8 cellular contexts compared by ENCODE assay signal in genomic region chr14:26596722-26597030, GRCh38. TPM values are rescaled to one million over a fixed set of nuclear protein-coding genes. Genes with fewer than 3 reads are reported as not detected.
DNase-seq lines count a peak whose midpoint lies in the region; ATAC-seq, FAIRE-seq and TF ChIP-seq lines count a peak whose summit lies in the region.

No MANE protein-coding gene starts in this region.

- H3K4me1 ChIP-seq in liver (ENCODE audit: control insufficient read depth in 4 of 4, insufficient read depth in 4 of 4, low read length in 3 of 4) (peaks cover 0 to 10% (median 5%) of the 10 kb centered on the region in 4 donors), HepG2 (ENCODE audit: insufficient read depth, low read length) (peaks cover 6% of the 10 kb centered on the region), colonic mucosa (no peaks in the 10 kb centered on the region), mucosa of rectum (ENCODE audit: control insufficient read depth in 2 of 2, insufficient read depth in 2 of 2, low read length in 2 of 2) (peaks cover 0 to 4% of the 10 kb centered on the region in 2 donors)

- H3K36me3 Mint-ChIP-seq in activated T-cell treated with anti-CD3 and anti-CD28 coated beads, Interleukin-2, amount 50 U/mL, for 4 hours (ENCODE audit: insufficient read depth) = no peaks in the 10 kb centered on the region

- H3K27me3 Mint-ChIP-seq in activated T-cell treated with anti-CD3 and anti-CD28 coated beads, Interleukin-2, amount 50 U/mL, for 4 hours (ENCODE audit: low read depth) = peaks cover 32% of the 10 kb centered on the region

- H3K9ac ChIP-seq in liver (ENCODE audit: low read depth in 1 of 2, low read length in 2 of 2) (no peak overlapping the region), HepG2 (ENCODE audit: insufficient read depth, low read depth, low read length) (no peak overlapping the region), colonic mucosa (ENCODE audit: low read depth in 2 of 2, low read length in 2 of 2) (peak overlapping the region in 1 of 2 donors; percentile 44), mucosa of rectum (ENCODE audit: low read depth in 1 of 2, low read length in 2 of 2) (peak overlapping the region in 1 of 2 donors; percentile 18)

- POLR2A ChIA-PET in HepG2 (lab: Yijun Ruan, JAX) = no interaction called here

- ATAC-seq in HepG2 (no peak), left lobe of liver (no peak), HG03139 (IDR thresholded peaks at IDR 0.05; ENCODE audit: unreplicated experiment) (no peak), GM18498 (IDR thresholded peaks at IDR 0.05; ENCODE audit: unreplicated experiment) (no peak)
- ATAC-seq in activated T-cell treated with anti-CD3 and anti-CD28 coated beads, Interleukin-2, amount 50 U/mL, for 4 hours = no peak

- in situ Hi-C loops in HepG2 (cut with HindIII; ENCODE audit: extremely low pct_ligation_motif_present, low pct_unique_long_range_greater_than_20kb) = no loop called here

- no peak for DNase-seq in HepG2 (ENCODE audit: low spot score)
- peak; percentile 18 for DNase-seq in colonic mucosa
- DNase-seq in left lobe of liver (ENCODE audit: low spot score) = no peak
- no peak for DNase-seq in activated T-cell treated with anti-CD3 and anti-CD28 coated beads, Interleukin-2, amount 50 U/mL, for 4 hours

- H3K9me3 ChIP-seq in liver (ENCODE audit: control insufficient read depth in 4 of 4, low read length in 3 of 4) = no peaks in the 10 kb centered on the region
- H3K9me3 ChIP-seq in HepG2 (ENCODE audit: low read length) = no peaks in the 10 kb centered on the region
- H3K9me3 ChIP-seq in colonic mucosa = no peaks in the 10 kb centered on the region
- no peaks in the 10 kb centered on the region for H3K9me3 ChIP-seq in mucosa of rectum (ENCODE audit: control insufficient read depth in 2 of 2, low read length in 2 of 2)

- CTCF ChIA-PET in HepG2 (lab: Yijun Ruan, JAX; ENCODE audit: low intra/inter-chr PET ratio, low total read pairs) = no interaction called here

- peaks cover 0 to 3% (median 1%) of the 10 kb centered on the region in 4 donors for H3K27me3 ChIP-seq in liver (ENCODE audit: control insufficient read depth in 4 of 4, insufficient read depth in 4 of 4, low read length in 3 of 4)
- peaks cover 0 to 17% of the 10 kb centered on the region in 2 experiments; a peak in 2 of 5 replicates for H3K27me3 ChIP-seq in HepG2 (ENCODE audit: control insufficient read depth in 1 of 2, insufficient read depth in 2 of 2, low read length in 2 of 2)
- no peaks in the 10 kb centered on the region for H3K27me3 ChIP-seq in colonic mucosa
- H3K27me3 ChIP-seq in mucosa of rectum (ENCODE audit: control insufficient read depth in 2 of 2, insufficient read depth in 2 of 2, low read length in 2 of 2) = no peaks in the 10 kb centered on the region

- TF ChIP-seq EP300 in HepG2 (IDR thresholded peaks at IDR 0.05; ENCODE audit: low read depth in 2 of 2, low read length in 2 of 2) = no peak
- TF ChIP-seq EP300 in HepG2 (CRISPR knock-in tag; IDR thresholded peaks at IDR 0.05; ENCODE audit: borderline replicate concordance) = no peak

- 6% methylated on average over 13 of the region's 13 CpGs for WGBS in liver
- 58% methylated on average over 13 of the region's 13 CpGs for WGBS in HepG2 (ENCODE audit: low lambda C conversion rate)

- no peak for TF ChIP-seq RAD21 in liver (IDR thresholded peaks at IDR 0.05)
- TF ChIP-seq RAD21 in HepG2 (CRISPR knock-in tag; IDR thresholded peaks at IDR 0.05) = no peak

- peaks cover 3% of the 10 kb centered on the region for H3K9me3 Mint-ChIP-seq in activated T-cell treated with anti-CD3 and anti-CD28 coated beads, Interleukin-2, amount 50 U/mL, for 4 hours

- BruUV-seq in HepG2 (replicated peaks; lab: Mats Ljungman, UMichigan) = no TSS peak

- H3K79me2 ChIP-seq in HepG2 (ENCODE audit: insufficient read depth, low read length) = no peaks in the 10 kb centered on the region

- intact Hi-C loops in HepG2 (cut with micrococcal nuclease; ENCODE audit: unreplicated experiment) = no loop called here
- intact Hi-C loops in colonic mucosa (cut with DNase I) = no loop called here

- H3K4me3 Mint-ChIP-seq in activated T-cell treated with anti-CD3 and anti-CD28 coated beads, Interleukin-2, amount 50 U/mL, for 4 hours = no peak overlapping the region

- no peak for FAIRE-seq in HepG2 (lab: Jason Lieb, UNC)

- H4K20me1 ChIP-seq in HepG2 (ENCODE audit: insufficient read depth, low read length) = no peaks in the 10 kb centered on the region

- no peak overlapping the region for H2AFZ ChIP-seq in HepG2 (ENCODE audit: low read length)

- H3K4me3 ChIP-seq in liver (ENCODE audit: low read depth in 1 of 3, low read length in 3 of 3) (peak overlapping the region in 2 of 3 donors; percentile 40 to 78), HepG2 (replicated peaks in 1 of 3; ENCODE audit: insufficient read depth in 1 of 3, low read depth in 2 of 3, low read length in 3 of 3) (no peak overlapping the region; a peak in 1 of 6 replicates), colonic mucosa (peak overlapping the region; percentile 57), mucosa of rectum (ENCODE audit: low read length in 2 of 2) (peak overlapping the region; percentile 74 to 78)

- H3K27ac ChIP-seq in liver (ENCODE audit: low read depth in 1 of 2, low read length in 2 of 2) (no peak overlapping the region), HepG2 (ENCODE audit: extremely low read length, insufficient read depth, low read length) (no peak overlapping the region), colonic mucosa (no peak overlapping the region), mucosa of rectum (ENCODE audit: low read depth in 2 of 2, low read length in 2 of 2) (peak overlapping the region in 1 of 2 donors; percentile 10)

- no peak overlapping the region for H3K4me2 ChIP-seq in HepG2 (ENCODE audit: low read depth, low read length)

- TF ChIP-seq CTCF in liver (IDR thresholded peaks at IDR 0.05; ENCODE audit: low read depth, low read length, missing input control) = no peak
- TF ChIP-seq CTCF in HepG2 (CRISPR knock-in tag; IDR thresholded peaks at IDR 0.05) = no peak
- TF ChIP-seq CTCF in colonic mucosa (IDR thresholded peaks at IDR 0.05) = no peak

- H3K36me3 ChIP-seq in liver (ENCODE audit: control insufficient read depth in 4 of 4, insufficient read depth in 3 of 4, low read depth in 1 of 4, low read length in 3 of 4) (no peaks in the 10 kb centered on the region), HepG2 (replicated peaks in 1 of 2; ENCODE audit: control insufficient read depth in 1 of 2, insufficient read depth in 2 of 2, low read length in 2 of 2) (no peaks in the 10 kb centered on the region), colonic mucosa (no peaks in the 10 kb centered on the region), mucosa of rectum (ENCODE audit: control insufficient read depth in 2 of 2, insufficient read depth in 2 of 2, low read length in 2 of 2) (no peaks in the 10 kb centered on the region)

- no peaks in the 10 kb centered on the region for H3K4me1 Mint-ChIP-seq in activated T-cell treated with anti-CD3 and anti-CD28 coated beads, Interleukin-2, amount 50 U/mL, for 4 hours (ENCODE audit: low read depth)

- no peak for TF ChIP-seq POLR2A in HepG2 (IDR thresholded peaks at IDR 0.05; ENCODE audit: insufficient read depth in 1 of 2, low read depth in 2 of 2, low read length in 2 of 2)

TF ChIP-seq in liver, 16 proteins besides CTCF, POLR2A, EP300 and RAD21 (continues in another document):
- no peak for TF ChIP-seq JUND (IDR thresholded peaks at IDR 0.05)
- no peak for TF ChIP-seq FOXA2 (IDR thresholded peaks at IDR 0.05)
- TF ChIP-seq HNF4A (conservative IDR thresholded peaks at IDR 0.05) = no peak
- TF ChIP-seq RXRA (IDR thresholded peaks at IDR 0.05) = no peak
- no peak for TF ChIP-seq MAX (IDR thresholded peaks at IDR 0.05)
- TF ChIP-seq FOXA1 (IDR thresholded peaks at IDR 0.05) = no peak

TF ChIP-seq in HepG2, 621 proteins besides CTCF, POLR2A, EP300 and RAD21 (continues in another document):
- TF ChIP-seq ZNF670 (CRISPR knock-in tag; IDR thresholded peaks at IDR 0.05; ENCODE audit: borderline replicate concordance) = no peak
- TF ChIP-seq EED (CRISPR knock-in tag; IDR thresholded peaks at IDR 0.05) = no peak
- TF ChIP-seq ZNF605 (CRISPR knock-in tag; IDR thresholded peaks at IDR 0.05) = no peak
- no peak for TF ChIP-seq TFAP4 (IDR thresholded peaks at IDR 0.05; ENCODE audit: borderline replicate concordance, low read depth)

RNA-seq across cellular contexts. Expression of gene NOVA1, which starts 1.2 kb away (rescaled TPM):
- total RNA-seq in liver (under 1 TPM; 0.42 to 0.79 TPM), HepG2 (2016; rRNA removed; fragmentation: Illumina TruSeq; extraction: Trizol) (0.11 and 0.13 TPM in 2 replicates), colonic mucosa (1 to 10 TPM; 3.6 to 3.7 TPM), left lobe of liver (0.25 TPM)
- polyA plus RNA-seq in liver (under 1 TPM; 0.24 to 0.75 TPM), HepG2 (2011; rRNA removed) (0.07 and 0.13 TPM in 2 replicates)
- not detected in 2 replicates for total RNA-seq in HepG2 (2016; cell fraction: cytosol; rRNA removed; fragmentation: Illumina TruSeq; extraction: Trizol; ENCODE audit: low read depth)
- total RNA-seq in HepG2 (2016; cell fraction: insoluble cytoplasmic fraction; rRNA removed; fragmentation: Illumina TruSeq; extraction: Trizol) = not detected in 2 replicates
- total RNA-seq in HepG2 (2016; cell fraction: membrane; rRNA removed; fragmentation: Illumina TruSeq; extraction: Trizol) = not detected in 2 replicates
- 0.31 and 0.47 TPM in 2 replicates for total RNA-seq in HepG2 (2016; cell fraction: nucleus; rRNA removed; fragmentation: Illumina TruSeq; extraction: Trizol)
- 0.08 TPM in 2 replicates for polyA plus RNA-seq in HepG2 (2011; cell fraction: cytosol; rRNA removed)
- polyA plus RNA-seq in HepG2 (2011; cell fraction: nucleus; rRNA removed) = 0.23 TPM in 1 of 2 replicates, not detected in the other
- polyA plus RNA-seq in HepG2 (2012) = 0.24 and 0.43 TPM in 2 replicates
- polyA plus RNA-seq in HepG2 (2016; cell fraction: cytosol; fragmentation: Illumina TruSeq; extraction: Trizol; ENCODE audit: low read depth) = 0.18 TPM in 1 of 2 replicates, not detected in the other
- 0.13 TPM in 1 of 2 replicates, not detected in the other for polyA plus RNA-seq in HepG2 (2016; cell fraction: insoluble cytoplasmic fraction; fragmentation: Illumina TruSeq; extraction: Trizol; ENCODE audit: low read depth)
- 0.32 TPM in 1 of 2 replicates, not detected in the other for polyA plus RNA-seq in HepG2 (2016; cell fraction: membrane; fragmentation: Illumina TruSeq; extraction: Trizol; ENCODE audit: low read depth)
- polyA plus RNA-seq in HepG2 (2016; cell fraction: nucleus; fragmentation: Illumina TruSeq; extraction: Trizol; ENCODE audit: insufficient read depth, low read depth) = 0.40 TPM in 1 of 2 replicates, not detected in the other
- 0.70 TPM in 1 of 2 replicates, not detected in the other for polyA minus RNA-seq in HepG2 (2011; rRNA and poly(A)+ RNA removed; ENCODE audit: low replicate concordance)
- not detected in 2 replicates for polyA minus RNA-seq in HepG2 (2011; cell fraction: cytosol; rRNA and poly(A)+ RNA removed)
- 0.52 TPM in 1 of 2 replicates, not detected in the other for polyA minus RNA-seq in HepG2 (2011; cell fraction: nucleus; rRNA and poly(A)+ RNA removed)
- not detected for total RNA-seq in activated T-cell treated with anti-CD3 and anti-CD28 coated beads, Interleukin-2, amount 50 U/mL, for 4 hours

Comparison
In these comparisons a context has a peak if more than half of its experiments do, and no peak if none do; other contexts are left out.
1. H3K4me3 ChIP-seq: peak in liver (2 of 3), colonic mucosa (single experiment) and mucosa of rectum (2 of 2); none in HepG2 (0 of 3).